1 cellular context compared by ENCODE assay signal in the genomic region with DNA sequence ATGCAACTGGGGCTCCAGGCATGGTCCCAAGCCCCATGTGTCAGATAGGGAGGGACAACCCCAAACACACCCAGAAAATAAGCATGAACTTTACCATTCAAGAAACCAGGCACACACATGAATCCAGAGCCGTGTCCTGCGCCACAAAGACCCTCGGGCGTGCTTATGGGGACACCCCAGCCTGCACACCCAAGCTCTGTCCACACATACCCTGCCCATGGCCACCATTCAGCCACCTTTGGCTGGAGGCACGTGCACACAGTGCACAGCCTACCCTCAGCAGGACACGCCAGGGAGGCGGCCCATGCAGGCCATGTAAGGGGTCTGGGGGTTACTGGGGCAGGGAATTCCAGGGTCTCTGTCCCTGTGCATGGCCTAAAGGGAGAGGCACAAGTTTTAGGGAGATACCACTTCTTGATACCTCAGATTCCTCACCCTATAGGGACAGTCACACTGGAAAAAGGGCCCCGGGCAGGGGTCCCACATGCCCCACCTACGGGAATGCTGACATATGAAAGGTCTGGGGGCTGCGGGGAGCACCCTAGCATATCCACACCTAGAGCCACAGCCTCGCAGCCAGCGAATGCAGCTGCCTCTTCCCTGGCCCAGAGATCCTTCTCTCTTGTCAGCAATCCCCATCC.
TF ChIP-seq lines count a peak whose summit lies in the region.

No MANE protein-coding gene starts in this region.

TF ChIP-seq in IMR-90, 13 proteins besides CTCF, POLR2A, EP300 and RAD21 (continued from another document):
- TF ChIP-seq SMC3 (IDR thresholded peaks at IDR 0.05; ENCODE audit: low read depth, low read length) (no peak), MAFK (IDR thresholded peaks at IDR 0.05; ENCODE audit: low read depth, low read length) (no peak), BHLHE40 (IDR thresholded peaks at IDR 0.05; ENCODE audit: low read depth, low read length) (no peak), CHD1 (IDR thresholded peaks at IDR 0.05; ENCODE audit: low read depth, low read length) (no peak), NFE2L2 (IDR thresholded peaks at IDR 0.05; ENCODE audit: low read depth, low read length) (no peak), MXI1 (IDR thresholded peaks at IDR 0.05; ENCODE audit: borderline replicate concordance, low read depth, low read length) (no peak)
TF ChIP-seq in IMR-90: peak in this region for 0.
